ENCODE assay signal across 8 cellular contexts in the genomic region with DNA sequence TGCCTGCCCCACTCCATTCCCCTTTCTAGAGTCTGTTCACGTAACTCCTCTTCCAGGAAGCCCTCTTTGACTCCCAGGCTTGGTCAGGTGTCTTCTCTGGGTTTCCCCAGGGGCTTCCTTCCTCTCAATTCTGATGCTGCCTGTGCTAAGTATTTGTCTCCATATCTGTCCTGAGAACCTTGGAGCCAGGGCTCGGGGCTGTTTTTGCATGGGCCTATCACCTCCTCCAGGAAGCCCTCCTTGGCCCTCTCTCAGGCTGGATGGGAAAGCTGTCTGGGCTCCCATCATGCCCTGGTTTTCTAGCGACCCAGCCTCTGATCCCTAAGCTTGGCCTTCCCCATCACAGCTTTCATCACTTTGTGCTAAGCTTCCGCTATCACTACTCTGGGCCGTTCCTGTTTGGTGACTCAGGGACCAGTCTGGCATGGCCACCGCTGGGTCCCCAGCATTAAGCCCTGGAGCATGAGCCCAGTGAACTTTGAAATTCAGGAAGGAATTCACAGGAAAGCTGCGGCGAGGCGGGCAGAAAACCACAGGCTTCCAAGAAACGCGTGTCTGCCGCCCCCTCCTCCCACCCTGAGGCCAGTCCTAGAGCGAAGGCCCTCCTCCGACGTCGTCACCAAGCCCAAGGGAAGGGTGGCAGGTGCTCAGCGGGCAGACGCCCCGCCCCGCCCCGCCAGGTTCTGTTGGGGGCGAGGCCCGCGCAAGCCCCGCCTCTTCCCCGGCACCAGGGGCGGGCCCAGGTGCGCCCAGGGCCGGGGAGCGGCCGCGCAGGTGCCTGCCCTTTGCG. TPM values are rescaled to one million over a fixed set of nuclear protein-coding genes. Genes with fewer than 3 reads are reported as not detected.
DNase-seq lines count a peak whose midpoint lies in the region; ATAC-seq and TF ChIP-seq lines count a peak whose summit lies in the region.

No MANE protein-coding gene starts in this region.

- peak overlapping the region; percentile 90 to 97 (median 94) for H3K27ac ChIP-seq in body of pancreas

- H3K27me3 ChIP-seq in body of pancreas, result no peaks in the 10 kb centered on the region

- intact Hi-C loops in body of pancreas (cut with DNase I), result no loop called here

- H3K4me3 ChIP-seq in body of pancreas, result peak overlapping the region in 1 of 2 donors; percentile 78

- H3K4me3 Mint-ChIP-seq in T-helper 2 cell treated with Interferon-gamma antibody and Interleukin-4, amounts not matched to agents 5 μg/mL and 100 μg/mL, for 36 hours, result peak overlapping the region; percentile 87

- peak; percentile 91 for ATAC-seq in body of pancreas

- no peaks in the 10 kb centered on the region for H3K9me3 ChIP-seq in body of pancreas

- H3K9me3 Mint-ChIP-seq in T-helper 2 cell treated with Interferon-gamma antibody and Interleukin-4, amounts not matched to agents 5 μg/mL and 100 μg/mL, for 36 hours, result no peaks in the 10 kb centered on the region

- no peaks in the 10 kb centered on the region for H3K36me3 Mint-ChIP-seq in T-helper 2 cell treated with Interferon-gamma antibody and Interleukin-4, amounts not matched to agents 5 μg/mL and 100 μg/mL, for 36 hours (ENCODE audit: low read depth)

- peak overlapping the region; percentile 95 for H3K27ac Mint-ChIP-seq in T-helper 2 cell treated with Interferon-gamma antibody and Interleukin-4, amounts not matched to agents 5 μg/mL and 100 μg/mL, for 36 hours

- 5 to 36% methylated on average over 4 to 33 of the region's 33 CpGs for WGBS in body of pancreas, 2 donors

- H3K27me3 Mint-ChIP-seq in T-helper 2 cell treated with Interferon-gamma antibody and Interleukin-4, amounts not matched to agents 5 μg/mL and 100 μg/mL, for 36 hours (ENCODE audit: low read depth), result no peaks in the 10 kb centered on the region

- H3K4me1 ChIP-seq in body of pancreas, result peaks cover 47% of the 10 kb centered on the region

- peaks cover 42% of the 10 kb centered on the region for H3K4me1 Mint-ChIP-seq in T-helper 2 cell treated with Interferon-gamma antibody and Interleukin-4, amounts not matched to agents 5 μg/mL and 100 μg/mL, for 36 hours (ENCODE audit: low read depth)

- DNase-seq in GM10266 (ENCODE audit: extremely low spot score), result peak; percentile 74
- DNase-seq in KG1 (lab: John Stamatoyannopoulos, UW), result peak; percentile 57
- DNase-seq in T-helper 2 cell treated with Interferon-gamma antibody and Interleukin-4, amounts not matched to agents 5 μg/mL and 100 μg/mL, for 36 hours (ENCODE audit: low spot score), result peak; percentile 86
- peak in 3 of 4 donors; percentile 97 to 98 (median 98) for DNase-seq in body of pancreas
- DNase-seq in islet precursor cell, result peak; percentile 99
- DNase-seq in stimulated activated CD4-positive, alpha-beta T cell treated with anti-CD3 and anti-CD28 coated beads, Interleukin-15, amount 100 ng/mL, for 48 hours (ENCODE audit: low read depth in 2 of 2), result peak; percentile 75 to 79
- no peak for DNase-seq in cortex of kidney (lab: John Stamatoyannopoulos, UW)
- DNase-seq in NK-92 treated with Interleukin-12 subunit alpha and Interleukin-12 subunit beta, amount 100 ng/mL, for 24 hours (lab: John Stamatoyannopoulos, UW), result no peak

- TF ChIP-seq POLR2A in body of pancreas (IDR thresholded peaks at IDR 0.05), result no peak

- H3K36me3 ChIP-seq in body of pancreas (replicated peaks in 1 of 2; ENCODE audit: insufficient read depth in 1 of 2, low read depth in 2 of 2), result no peaks in the 10 kb centered on the region

- TF ChIP-seq CTCF in GM10266 (IDR thresholded peaks at IDR 0.05; ENCODE audit: control insufficient read depth, insufficient read depth, low read depth, missing control alignments), result no peak
- no peak for TF ChIP-seq CTCF in body of pancreas (IDR thresholded peaks at IDR 0.05)

RNA-seq across cellular contexts. Expression of a gene that starts 0.5 kb away (rescaled TPM):
- total RNA-seq in body of pancreas, result 100 to 1,000 TPM; 266 to 305 TPM

RNA-seq across cellular contexts. Expression of a gene that starts 7.7 kb away (rescaled TPM):
- 100 to 1,000 TPM in 1 of 2 donors, 10 to 100 TPM in 1; 54.2 to 105 TPM for total RNA-seq in body of pancreas

RNA-seq across cellular contexts. Expression of a gene that starts 39.9 kb away (rescaled TPM):
- not detected for total RNA-seq in body of pancreas

RNA-seq across cellular contexts. Expression of a gene that starts 40.2 kb away (rescaled TPM):
- total RNA-seq in body of pancreas, result 1 to 10 TPM in 1 of 2 donors, not detected in 1; 2.6 TPM

RNA-seq across cellular contexts. Expression of a gene that starts 51.9 kb away (rescaled TPM):
- 10 to 100 TPM in 1 of 2 donors, 1 to 10 TPM in 1; 8.2 to 22.3 TPM for total RNA-seq in body of pancreas

Comparison
In these comparisons a context has a peak if more than half of its experiments do, and no peak if none do; other contexts are left out.
1. DNase-seq: peak in GM10266 (single experiment), KG1 (single experiment), T-helper 2 cell treated with Interferon-gamma antibody and Interleukin-4, amounts not matched to agents 5 μg/mL and 100 μg/mL, for 36 hours (single experiment), body of pancreas (3 of 4), islet precursor cell (single experiment) and stimulated activated CD4-positive, alpha-beta T cell treated with anti-CD3 and anti-CD28 coated beads, Interleukin-15, amount 100 ng/mL, for 48 hours (2 of 2); none in cortex of kidney (single experiment) and NK-92 treated with Interleukin-12 subunit alpha and Interleukin-12 subunit beta, amount 100 ng/mL, for 24 hours (single experiment).